ENCODE assay signal across 21 cellular contexts in genomic region chr10:98673156-98673765, GRCh38.
DNase-seq lines count a peak whose midpoint lies in the region; TF ChIP-seq lines count a peak whose summit lies in the region.
"Had no signal": no experiment of that assay in that cellular context is flagged by ENCODE, and none has a peak within 500 bp of the region (broad histone marks: within the 10 kb centered on the region; RNA-seq: fewer than 3 reads in every experiment).

No MANE protein-coding gene starts in this region.

- H3K9me3 ChIP-seq in neural progenitor cell (ENCODE audit: low read depth): no peaks in the 10 kb centered on the region

- TF ChIP-seq CTCF in neural progenitor cell (IDR thresholded peaks at IDR 0.05): no peak

- peaks cover 4% of the 10 kb centered on the region for H3K9me3 Mint-ChIP-seq in neural progenitor cell
- H3K9me3 Mint-ChIP-seq: activated naive CD8-positive, alpha-beta T cell treated with anti-CD3 and anti-CD28 coated beads, Interleukin-2, amount 10 ng/mL, durations not matched to agents 7 days and 5 days; activated T-helper 17 cell treated with anti-CD3 and anti-CD28 coated beads, Interleukin-2, amount 50 U/mL, for 72 hours; mesothelial cell of epicardium; stimulated activated naive CD8-positive, alpha-beta T cell treated with anti-CD3 and anti-CD28 coated beads, Interleukin-15, amount 100 ng/mL, for 72 hours had no signal

- H3K4me1 Mint-ChIP-seq in neural progenitor cell: peaks cover 22% of the 10 kb centered on the region
- H3K4me1 Mint-ChIP-seq: activated CD8-positive, alpha-beta memory T cell treated with anti-CD3 and anti-CD28 coated beads, Interleukin-2, amount 10 ng/mL, durations not matched to agents 7 days and 5 days; activated naive CD8-positive, alpha-beta T cell treated with anti-CD3 and anti-CD28 coated beads, Interleukin-2, amount 10 ng/mL, durations not matched to agents 7 days and 5 days; activated T-helper 17 cell treated with anti-CD3 and anti-CD28 coated beads, Interleukin-2, amount 50 U/mL, for 72 hours; mesothelial cell of epicardium; stimulated activated naive CD8-positive, alpha-beta T cell treated with anti-CD3 and anti-CD28 coated beads, Interleukin-15, amount 100 ng/mL, for 72 hours had no signal

- H3K27me3 Mint-ChIP-seq in neural progenitor cell (ENCODE audit: insufficient read depth, low read depth): no peaks in the 10 kb centered on the region
- H3K27me3 Mint-ChIP-seq: brain; stimulated activated naive CD8-positive, alpha-beta T cell treated with anti-CD3 and anti-CD28 coated beads, Interleukin-15, amount 100 ng/mL, for 72 hours had no signal

- H3K4me3 ChIP-seq in neural progenitor cell: no peak overlapping the region
- H3K4me3 ChIP-seq: skin epidermis had no signal

- H3K36me3 ChIP-seq in neural progenitor cell: no peaks in the 10 kb centered on the region

- DNase-seq in DMS 273 (lab: John Stamatoyannopoulos, UW; ENCODE audit: unreplicated experiment) (peak; percentile 27), DMS 273 treated with DMSO at 0.1 percent for 48 hours (lab: John Stamatoyannopoulos, UW) (no peak), NCI-H2029 (lab: John Stamatoyannopoulos, UW) (peak; percentile 58), NCI-H748 treated with DMSO at 0.1 percent for 48 hours (lab: John Stamatoyannopoulos, UW) (peak; percentile 86), neural progenitor cell (ENCODE audit: low spot score) (no peak), activated T-cell treated with anti-CD3 and anti-CD28 coated beads for 4 hours (no peak), epidermal melanocyte (ENCODE audit: insufficient read length, low spot score) (no peak), globus pallidus (ENCODE audit: low spot score) (no peak)
- DNase-seq: activated CD8-positive, alpha-beta memory T cell treated with anti-CD3 and anti-CD28 coated beads, Interleukin-2, amount 10 ng/mL, durations not matched to agents 7 days and 5 days; activated naive CD8-positive, alpha-beta T cell treated with anti-CD3 and anti-CD28 coated beads, Interleukin-2, amount 10 ng/mL, durations not matched to agents 7 days and 5 days; NCI-H2107; nephron progenitor cell; stimulated activated CD4-positive, alpha-beta T cell treated with anti-CD3 and anti-CD28 coated beads, Interleukin-2, amount 100 ng/mL, for 48 hours; stimulated activated naive CD8-positive, alpha-beta T cell treated with anti-CD3 and anti-CD28 coated beads, Interleukin-15, amount 100 ng/mL, for 72 hours; trophoblast cell had no signal

- H3K4me1 ChIP-seq in neural progenitor cell: peaks cover 22% of the 10 kb centered on the region

- H3K4me3 Mint-ChIP-seq in neural progenitor cell: no peak overlapping the region
- H3K4me3 Mint-ChIP-seq: activated CD8-positive, alpha-beta memory T cell treated with anti-CD3 and anti-CD28 coated beads, Interleukin-2, amount 10 ng/mL, durations not matched to agents 7 days and 5 days; activated naive CD8-positive, alpha-beta T cell treated with anti-CD3 and anti-CD28 coated beads, Interleukin-2, amount 10 ng/mL, durations not matched to agents 7 days and 5 days; activated T-helper 17 cell treated with anti-CD3 and anti-CD28 coated beads, Interleukin-2, amount 50 U/mL, for 72 hours; brain; mesothelial cell of epicardium; nephron progenitor cell; stimulated activated naive CD8-positive, alpha-beta T cell treated with anti-CD3 and anti-CD28 coated beads, Interleukin-15, amount 100 ng/mL, for 72 hours had no signal

- no peak overlapping the region for H3K4me2 ChIP-seq in neural progenitor cell

- no peaks in the 10 kb centered on the region for H3K27me3 ChIP-seq in neural progenitor cell

- no peak overlapping the region for H3K27ac ChIP-seq in neural progenitor cell
- H3K27ac ChIP-seq: 22Rv1, RWPE1, skin epidermis had no signal

- no peaks in the 10 kb centered on the region for H3K36me3 Mint-ChIP-seq in neural progenitor cell
- H3K36me3 Mint-ChIP-seq: activated CD8-positive, alpha-beta memory T cell treated with anti-CD3 and anti-CD28 coated beads, Interleukin-2, amount 10 ng/mL, durations not matched to agents 7 days and 5 days; activated naive CD8-positive, alpha-beta T cell treated with anti-CD3 and anti-CD28 coated beads, Interleukin-2, amount 10 ng/mL, durations not matched to agents 7 days and 5 days; brain; mesothelial cell of epicardium had no signal

- H4K20me1 ChIP-seq in neural progenitor cell (ENCODE audit: low read depth): no peaks in the 10 kb centered on the region

- peak overlapping the region; percentile 40 for H3K27ac Mint-ChIP-seq in neural progenitor cell
- H3K27ac Mint-ChIP-seq: activated CD8-positive, alpha-beta memory T cell treated with anti-CD3 and anti-CD28 coated beads, Interleukin-2, amount 10 ng/mL, durations not matched to agents 7 days and 5 days; activated naive CD8-positive, alpha-beta T cell treated with anti-CD3 and anti-CD28 coated beads, Interleukin-2, amount 10 ng/mL, durations not matched to agents 7 days and 5 days; activated T-helper 17 cell treated with anti-CD3 and anti-CD28 coated beads, Interleukin-2, amount 50 U/mL, for 72 hours; mesothelial cell of epicardium; nephron progenitor cell; stimulated activated naive CD8-positive, alpha-beta T cell treated with anti-CD3 and anti-CD28 coated beads, Interleukin-15, amount 100 ng/mL, for 72 hours had no signal

- no peaks in the 10 kb centered on the region for H3K79me2 ChIP-seq in neural progenitor cell (ENCODE audit: low read depth)

- no peak overlapping the region for H2AFZ ChIP-seq in neural progenitor cell (replicated peaks)

- H3F3A ChIP-seq in neural progenitor cell (ENCODE audit: low read depth): peaks cover 21% of the 10 kb centered on the region

- no peak overlapping the region for H3K9ac ChIP-seq in neural progenitor cell

Comparison
In these comparisons a context has a peak if more than half of its experiments do, and no peak if none do; other contexts are left out.
1. DNase-seq: peak in DMS 273 (single experiment), NCI-H2029 (single experiment) and NCI-H748 treated with DMSO at 0.1 percent for 48 hours (single experiment); none in DMS 273 treated with DMSO at 0.1 percent for 48 hours (single experiment), neural progenitor cell (single experiment), activated T-cell treated with anti-CD3 and anti-CD28 coated beads for 4 hours (single experiment), epidermal melanocyte (single experiment) and globus pallidus (single experiment).